11 cellular contexts compared by ENCODE assay signal in genomic region chr6:33619166-33619565, GRCh38. TPM values are rescaled to one million over a fixed set of nuclear protein-coding genes. Genes with fewer than 3 reads are reported as not detected.
DNase-seq lines count a peak whose midpoint lies in the region; ATAC-seq and TF ChIP-seq lines count a peak whose summit lies in the region.
"Had no signal": no experiment of that assay in that cellular context is flagged by ENCODE, and none has a peak within 500 bp of the region (broad histone marks: within the 10 kb centered on the region; RNA-seq: fewer than 3 reads in every experiment).

No MANE protein-coding gene starts in this region.

- peaks cover 16% of the 10 kb centered on the region for H3K27me3 Mint-ChIP-seq in WTC11 (ENCODE audit: low read depth)

- CTCF ChIA-PET in WTC11 (lab: Charles Lee) = interaction anchor here (5.4 kb wide), 1 partner anchor 14 kb away, joined by 62 read pairs; no protein-coding TSS in a partner anchor

- peaks cover 38% of the 10 kb centered on the region for H3K4me1 Mint-ChIP-seq in WTC11

- TF ChIP-seq CTCF in heart left ventricle (IDR thresholded peaks at IDR 0.05) (peak in 1 of 12 donors; percentile 4), WTC11 (IDR thresholded peaks at IDR 0.05) (no peak), lower lobe of right lung (IDR thresholded peaks at IDR 0.05) (peak; percentile 10), upper lobe of left lung (IDR thresholded peaks at IDR 0.05) (peak in 3 of 6 experiments; percentile 10 to 29 (median 14))

- ATAC-seq in heart left ventricle (no peak), Right ventricle myocardium inferior (no peak), WTC11 (no peak), lower lobe of right lung (no peak), upper lobe of left lung (ENCODE audit: low FRiP score in 2 of 2) (no peak)

- H3K36me3 ChIP-seq in heart left ventricle (peaks cover 0 to 5% (median 0%) of the 10 kb centered on the region in 9 donors), lower lobe of right lung (no peaks in the 10 kb centered on the region), upper lobe of left lung (peaks cover 0 to 5% (median 0%) of the 10 kb centered on the region in 4 donors)
- H3K36me3 ChIP-seq: cardiac muscle cell had no signal

- no peak for TF ChIP-seq EP300 in upper lobe of left lung (IDR thresholded peaks at IDR 0.05)

- H3K4me1 ChIP-seq in heart left ventricle (peaks cover 0 to 45% (median 17%) of the 10 kb centered on the region in 12 donors), lower lobe of right lung (peaks cover 36% of the 10 kb centered on the region), upper lobe of left lung (peaks cover 29 to 54% (median 35%) of the 10 kb centered on the region in 4 donors)

- intact Hi-C loops in heart left ventricle (cut with DNase I) (no loop called here), Right ventricle myocardium inferior (cut with DNase I) (no loop called here), lower lobe of right lung (cut with DNase I) (no loop called here)

- 54 to 82% (median 66%) methylated on average over 2 of the region's 2 CpGs for WGBS in heart left ventricle, 4 donors
- WGBS in upper lobe of left lung, 2 donors = 50 to 61% methylated on average over 2 of the region's 2 CpGs

- H3K9me3 ChIP-seq in heart left ventricle (no peaks in the 10 kb centered on the region), lower lobe of right lung (no peaks in the 10 kb centered on the region), upper lobe of left lung (no peaks in the 10 kb centered on the region)

- H3K9me3 Mint-ChIP-seq in WTC11 = no peaks in the 10 kb centered on the region

- H3K27me3 ChIP-seq in heart left ventricle (peaks cover 0 to 8% (median 4%) of the 10 kb centered on the region in 9 donors), lower lobe of right lung (ENCODE audit: low read depth) (no peaks in the 10 kb centered on the region), upper lobe of left lung (peaks cover 0 to 8% (median 0%) of the 10 kb centered on the region in 4 donors)

- POLR2A ChIA-PET in WTC11 (lab: Charles Lee) = no interaction called here

- no peaks in the 10 kb centered on the region for H3K36me3 Mint-ChIP-seq in WTC11

- peak overlapping the region; percentile 91 for H3K4me3 Mint-ChIP-seq in WTC11

- H3K27ac Mint-ChIP-seq in WTC11 = no peak overlapping the region

- H3K27ac ChIP-seq in heart left ventricle (peak overlapping the region; percentile 33 to 97 (median 88)), lower lobe of right lung (peak overlapping the region; percentile 96), upper lobe of left lung (peak overlapping the region; percentile 90 to 94 (median 93))
- H3K27ac ChIP-seq: cardiac muscle cell had no signal

- peak overlapping the region in 2 of 12 donors; percentile 65 to 77 for H3K4me3 ChIP-seq in heart left ventricle
- H3K4me3 ChIP-seq in lower lobe of right lung = no peak overlapping the region
- H3K4me3 ChIP-seq in upper lobe of left lung = no peak overlapping the region
- H3K4me3 ChIP-seq: cardiac muscle cell had no signal

- no peak for DNase-seq in heart left ventricle
- no peak for DNase-seq in Right ventricle myocardium inferior (ENCODE audit: missing footprints)
- no peak for DNase-seq in WTC11 (ENCODE audit: low spot score)
- DNase-seq in lower lobe of right lung = no peak
- DNase-seq in upper lobe of left lung = no peak
- no peak for DNase-seq in amygdala (lab: John Stamatoyannopoulos, UW)
- DNase-seq in AML-193 (lab: John Stamatoyannopoulos, UW) = no peak
- no peak for DNase-seq in HUDEP-2 (lab: John Stamatoyannopoulos, UW; ENCODE audit: unreplicated experiment in 76 of 76)
- DNase-seq: activated CD8-positive, alpha-beta memory T cell treated with anti-CD3 and anti-CD28 coated beads for 24 hours; NCI-H187 had no signal

- TF ChIP-seq POLR2A in heart left ventricle (IDR thresholded peaks at IDR 0.05) (no peak), upper lobe of left lung (IDR thresholded peaks at IDR 0.05) (no peak)

TF ChIP-seq in WTC11, 78 proteins besides CTCF, POLR2A, EP300 and RAD21:
- TF ChIP-seq NFYB (CRISPR knock-in tag; conservative IDR thresholded peaks at IDR 0.05; ENCODE audit: low read depth) = no peak
- no peak for TF ChIP-seq AR (CRISPR knock-in tag; IDR thresholded peaks at IDR 0.05)
- TF ChIP-seq ZNF138 (CRISPR knock-in tag; conservative IDR thresholded peaks at IDR 0.05) = no peak
- no peak for TF ChIP-seq ZNF425 (CRISPR knock-in tag; conservative IDR thresholded peaks at IDR 0.05)
- TF ChIP-seq ZNF671 (CRISPR knock-in tag; IDR thresholded peaks at IDR 0.05) = no peak
- TF ChIP-seq ZNF121 (CRISPR knock-in tag; IDR thresholded peaks at IDR 0.05) = no peak
- no peak for TF ChIP-seq FOXK1 (CRISPR knock-in tag; IDR thresholded peaks at IDR 0.05)
- TF ChIP-seq TP53 (CRISPR knock-in tag; IDR thresholded peaks at IDR 0.05) = no peak
- no peak for TF ChIP-seq NR3C1 (CRISPR knock-in tag; conservative IDR thresholded peaks at IDR 0.05; ENCODE audit: low read depth)
- TF ChIP-seq TEAD1 (CRISPR knock-in tag; IDR thresholded peaks at IDR 0.05) = no peak
- no peak for TF ChIP-seq USF2 (CRISPR knock-in tag; IDR thresholded peaks at IDR 0.05)

RNA-seq across cellular contexts. Expression of gene ITPR3, which starts 2.0 kb away (rescaled TPM):
- total RNA-seq in heart left ventricle (10 to 100 TPM in 2 of 9 donors, 1 to 10 TPM in 7; 4.8 to 33.5 (median 7.8) TPM), Right ventricle myocardium inferior (8.0 TPM), WTC11 (2021) (42.5 to 47.3 TPM (median 42.9 TPM) in 3 replicates), lower lobe of right lung (74.7 TPM), upper lobe of left lung (100 to 1,000 TPM in 5 of 6 donors, 10 to 100 TPM in 1; 95.6 to 179 (median 137) TPM)
- 1 to 10 TPM; 6.1 to 8.9 TPM for polyA plus RNA-seq in heart left ventricle

RNA-seq across cellular contexts. Expression of gene BAK1, which starts 39.1 kb away (rescaled TPM):
- total RNA-seq in heart left ventricle (10 to 100 TPM; 13.9 to 33.4 (median 18.9) TPM), Right ventricle myocardium inferior (25.4 TPM), WTC11 (2021) (40.5 to 40.9 TPM (median 40.5 TPM) in 3 replicates), lower lobe of right lung (22.3 TPM), upper lobe of left lung (10 to 100 TPM in 5 of 6 donors, 1 to 10 TPM in 1; 9.2 to 23.5 (median 13.7) TPM)
- 10 to 100 TPM; 18.1 to 55.3 TPM for polyA plus RNA-seq in heart left ventricle
